21 cellular contexts compared by ENCODE assay signal in genomic region chr15:70453238-70453637, GRCh38.
"Had no signal": no experiment of that assay in that cellular context is flagged by ENCODE, and none has a peak within 500 bp of the region (broad histone marks: within the 10 kb centered on the region; RNA-seq: fewer than 3 reads in every experiment).

No MANE protein-coding gene starts in this region.

- H3K27me3 ChIP-seq: ascending aorta, ovary, tibial nerve had no signal

- H3K4me3 ChIP-seq: ascending aorta, colonic mucosa, heart right ventricle, ovary, psoas muscle, tibial nerve had no signal

- H3K4me3 Mint-ChIP-seq: activated B cell treated with CpG ODN at 0.5 μM for 24 hours; activated CD4-positive, alpha-beta memory T cell treated with anti-CD3 and anti-CD28 coated beads, Interleukin-2, amount 10 ng/mL, durations not matched to agents 7 days and 5 days; activated CD8-positive, alpha-beta memory T cell treated with anti-CD3 and anti-CD28 coated beads, Interleukin-2, amount 10 ng/mL, durations not matched to agents 7 days and 5 days; activated T-helper 17 cell treated with anti-CD3 and anti-CD28 coated beads, Interleukin-2, amount 50 U/mL, for 72 hours; central memory CD8-positive, alpha-beta T cell; memory B cell; naive B cell; neural crest cell; stimulated activated naive CD8-positive, alpha-beta T cell treated with anti-CD3 and anti-CD28 coated beads, Interleukin-15, Interleukin-2, amounts not matched to agents 100 ng/mL and 50 ng/mL, for 24 hours had no signal

- H3K9me3 ChIP-seq: ascending aorta, colonic mucosa, heart right ventricle, ovary, psoas muscle, tibial nerve had no signal

- DNase-seq: activated B cell treated with CpG ODN at 0.5 μM for 24 hours; activated CD4-positive, alpha-beta memory T cell treated with anti-CD3 and anti-CD28 coated beads, Interleukin-2, amount 10 ng/mL, durations not matched to agents 7 days and 5 days; activated CD4-positive, alpha-beta T cell treated with anti-CD3 and anti-CD28 coated beads for 48 hours; activated CD8-positive, alpha-beta memory T cell treated with anti-CD3 and anti-CD28 coated beads, Interleukin-2, amount 10 ng/mL, durations not matched to agents 7 days and 5 days; activated naive CD4-positive, alpha-beta T cell treated with Interleukin-2 at 50 U/mL for 16 hours; colonic mucosa; heart right ventricle; kidney glomerular epithelial cell; left ventricle myocardium superior; naive B cell; ovary; psoas muscle; right cardiac atrium; stimulated activated CD4-positive, alpha-beta T cell treated with anti-CD3 and anti-CD28 coated beads, Interleukin-2, amount 100 ng/mL, for 24 hours had no signal

- H3K9me3 Mint-ChIP-seq: activated B cell treated with CpG ODN at 0.5 μM for 24 hours; activated CD4-positive, alpha-beta memory T cell treated with anti-CD3 and anti-CD28 coated beads, Interleukin-2, amount 10 ng/mL, durations not matched to agents 7 days and 5 days; activated T-helper 17 cell treated with anti-CD3 and anti-CD28 coated beads, Interleukin-2, amount 50 U/mL, for 72 hours; central memory CD8-positive, alpha-beta T cell; memory B cell; naive B cell; neural crest cell; stimulated activated naive CD8-positive, alpha-beta T cell treated with anti-CD3 and anti-CD28 coated beads, Interleukin-15, Interleukin-2, amounts not matched to agents 100 ng/mL and 50 ng/mL, for 24 hours had no signal

- H3K27ac ChIP-seq: ascending aorta, colonic mucosa, heart right ventricle, ovary, psoas muscle, tibial nerve had no signal

- H3K4me1 ChIP-seq: ascending aorta, colonic mucosa, psoas muscle had no signal

- H3K36me3 ChIP-seq: ascending aorta, colonic mucosa, heart right ventricle, ovary, tibial nerve had no signal

- H3K36me3 Mint-ChIP-seq: activated CD8-positive, alpha-beta memory T cell treated with anti-CD3 and anti-CD28 coated beads, Interleukin-2, amount 10 ng/mL, durations not matched to agents 7 days and 5 days; memory B cell; naive B cell had no signal

- H3K27ac Mint-ChIP-seq: activated B cell treated with CpG ODN at 0.5 μM for 24 hours; activated CD4-positive, alpha-beta memory T cell treated with anti-CD3 and anti-CD28 coated beads, Interleukin-2, amount 10 ng/mL, durations not matched to agents 7 days and 5 days; activated CD8-positive, alpha-beta memory T cell treated with anti-CD3 and anti-CD28 coated beads, Interleukin-2, amount 10 ng/mL, durations not matched to agents 7 days and 5 days; activated T-helper 17 cell treated with anti-CD3 and anti-CD28 coated beads, Interleukin-2, amount 50 U/mL, for 72 hours; memory B cell; stimulated activated naive CD8-positive, alpha-beta T cell treated with anti-CD3 and anti-CD28 coated beads, Interleukin-15, Interleukin-2, amounts not matched to agents 100 ng/mL and 50 ng/mL, for 24 hours had no signal
